Comparison of ENCODE assay signal across 1 cellular context in the genomic region with DNA sequence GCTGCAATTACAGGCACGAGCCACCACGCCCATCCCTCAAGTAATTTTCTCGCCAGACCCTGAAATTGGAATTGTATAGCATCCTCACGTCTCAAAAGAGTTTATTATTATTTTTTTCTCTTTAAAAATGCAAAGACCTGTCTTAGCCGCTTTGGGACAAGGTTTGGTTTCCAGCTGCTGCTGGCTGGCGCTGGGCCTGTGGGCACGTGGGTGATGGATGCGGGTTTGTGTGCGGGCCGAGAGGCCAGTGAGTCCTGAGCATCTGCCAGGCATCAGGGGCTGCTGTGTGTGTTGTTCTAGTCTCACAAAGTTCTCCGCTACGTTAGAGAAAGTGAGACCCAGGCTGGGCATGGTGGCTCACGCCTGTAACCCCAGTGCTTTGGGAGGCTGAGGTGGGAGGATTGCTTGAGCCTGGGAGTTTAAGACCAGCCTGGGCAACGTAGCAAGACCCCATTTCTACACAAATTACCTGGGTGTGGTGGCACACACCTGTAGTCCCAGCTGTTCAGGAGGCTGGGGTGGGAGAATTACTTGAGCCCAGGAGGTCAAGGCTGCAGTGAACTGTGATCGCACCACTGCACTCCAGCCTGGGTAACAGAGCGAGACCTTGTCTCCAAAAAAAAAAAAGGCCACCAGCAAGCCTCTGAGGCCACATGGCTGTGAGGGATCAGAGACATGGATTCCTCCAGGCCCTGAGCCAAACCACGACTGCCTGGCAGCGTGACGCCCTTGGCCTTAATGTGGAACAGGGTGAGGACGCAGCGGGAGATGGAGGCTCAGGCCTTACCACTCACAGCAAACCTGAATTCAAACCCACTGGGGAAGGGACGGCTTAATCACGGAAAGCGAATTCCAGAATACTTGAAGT.
TF ChIP-seq lines count a peak whose summit lies in the region.

No MANE protein-coding gene starts in this region.

TF ChIP-seq in IMR-90, 13 proteins besides CTCF, POLR2A, EP300 and RAD21:
- TF ChIP-seq, protein P1, sequence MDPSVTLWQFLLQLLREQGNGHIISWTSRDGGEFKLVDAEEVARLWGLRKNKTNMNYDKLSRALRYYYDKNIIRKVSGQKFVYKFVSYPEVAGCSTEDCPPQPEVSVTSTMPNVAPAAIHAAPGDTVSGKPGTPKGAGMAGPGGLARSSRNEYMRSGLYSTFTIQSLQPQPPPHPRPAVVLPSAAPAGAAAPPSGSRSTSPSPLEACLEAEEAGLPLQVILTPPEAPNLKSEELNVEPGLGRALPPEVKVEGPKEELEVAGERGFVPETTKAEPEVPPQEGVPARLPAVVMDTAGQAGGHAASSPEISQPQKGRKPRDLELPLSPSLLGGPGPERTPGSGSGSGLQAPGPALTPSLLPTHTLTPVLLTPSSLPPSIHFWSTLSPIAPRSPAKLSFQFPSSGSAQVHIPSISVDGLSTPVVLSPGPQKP (IDR thresholded peaks at IDR 0.05; ENCODE audit: borderline replicate concordance, low read depth, low read length), result no peak
- TF ChIP-seq BHLHE40 (IDR thresholded peaks at IDR 0.05; ENCODE audit: low read depth, low read length) (no peak), CEBPB (IDR thresholded peaks at IDR 0.05; ENCODE audit: low read depth, low read length) (no peak)
